ENCODE assay signal across 15 cellular contexts in the genomic region with DNA sequence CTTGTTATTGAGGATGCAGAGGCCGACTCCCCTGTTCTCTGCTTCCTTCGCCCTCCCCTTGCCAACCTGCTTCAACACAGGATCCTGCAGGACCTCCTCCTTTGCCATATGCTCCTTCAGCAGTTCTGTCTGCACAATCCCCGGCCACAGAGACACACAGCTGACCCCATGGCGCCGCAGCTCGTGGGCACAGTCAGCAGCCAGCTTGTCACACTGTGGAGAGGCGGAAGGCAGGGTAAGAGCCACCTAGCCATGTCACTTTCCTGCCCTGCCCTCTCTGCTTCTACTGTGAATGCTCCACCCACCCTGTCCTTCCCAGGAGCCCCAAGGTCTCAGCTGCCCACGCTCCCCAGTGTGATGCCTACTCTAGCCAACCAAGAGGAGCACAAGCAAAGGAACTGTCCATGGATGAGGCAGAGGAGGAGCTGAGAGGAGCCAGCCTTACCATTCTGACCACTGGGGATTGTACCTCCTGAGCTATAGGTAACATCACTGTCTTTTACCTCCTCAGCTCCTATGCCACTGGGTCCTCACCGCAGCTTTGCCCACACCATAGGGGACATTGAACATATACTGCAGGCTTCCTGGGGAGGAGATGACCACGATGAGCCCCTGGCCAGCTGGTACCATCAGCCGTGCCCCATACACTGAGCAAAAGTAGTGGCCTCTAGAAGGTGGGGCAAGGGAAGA. TPM values are rescaled to one million over a fixed set of nuclear protein-coding genes. Genes with fewer than 3 reads are reported as not detected.
DNase-seq lines count a peak whose midpoint lies in the region; ATAC-seq and TF ChIP-seq lines count a peak whose summit lies in the region.
"Had no signal": no experiment of that assay in that cellular context is flagged by ENCODE, and none has a peak within 500 bp of the region (broad histone marks: within the 10 kb centered on the region; RNA-seq: fewer than 3 reads in every experiment).

No MANE protein-coding gene starts in this region.

- POLR2A ChIA-PET in HEK293 (lab: Yijun Ruan, JAX): interaction anchor here (0.9 to 2.0 kb wide), 2 partner anchors 21 to 50 kb away, joined by 3 to 8 read pairs; a partner anchor contains a TSS

- peaks cover 46% of the 10 kb centered on the region for H3K36me3 ChIP-seq in CD4-positive, CD25-positive, alpha-beta regulatory T cell (ENCODE audit: control insufficient read depth, insufficient read depth, low read length)
- peaks cover 10 to 61% of the 10 kb centered on the region in 2 experiments for H3K36me3 ChIP-seq in HEK293 (ENCODE audit: control insufficient read depth in 2 of 2, insufficient read depth in 1 of 2, low read length in 2 of 2)

- no peak overlapping the region for H3K27ac ChIP-seq in CD4-positive, CD25-positive, alpha-beta regulatory T cell (ENCODE audit: insufficient read depth, low read length, poor library complexity, severe bottlenecking)
- no peak overlapping the region for H3K27ac ChIP-seq in HEK293 (ENCODE audit: extremely low read depth, low read depth, low read length)

- H3K9me3 ChIP-seq in CD4-positive, CD25-positive, alpha-beta regulatory T cell (ENCODE audit: control insufficient read depth in 2 of 2, low read length in 2 of 2): no peaks in the 10 kb centered on the region
- no peaks in the 10 kb centered on the region for H3K9me3 ChIP-seq in HEK293 (ENCODE audit: control insufficient read depth, insufficient read depth, low read depth, low read length)
- H3K9me3 ChIP-seq: Caco-2, HAP-1 had no signal

- peaks cover 50% of the 10 kb centered on the region for H3K36me3 Mint-ChIP-seq in CD4-positive, CD25-positive, alpha-beta regulatory T cell
- H3K36me3 Mint-ChIP-seq in neural crest cell (ENCODE audit: low read depth): no peaks in the 10 kb centered on the region
- H3K36me3 Mint-ChIP-seq in stimulated activated effector memory CD8-positive, alpha-beta T cell treated with anti-CD3 and anti-CD28 coated beads, Interleukin-12 subunit alpha, Interleukin-12 subunit beta, amount 100 ng/mL, for 72 hours: peaks cover 65% of the 10 kb centered on the region

- DNase-seq in CD4-positive, CD25-positive, alpha-beta regulatory T cell: no peak
- DNase-seq in neural crest cell (ENCODE audit: low read depth, low spot score) (no peak), cerebellar nuclear complex (lab: John Stamatoyannopoulos, UW) (no peak)
- DNase-seq in stimulated activated effector memory CD8-positive, alpha-beta T cell treated with anti-CD3 and anti-CD28 coated beads, Interleukin-12 subunit alpha, Interleukin-12 subunit beta, amount 100 ng/mL, for 72 hours (ENCODE audit: low spot score in 2 of 2): no peak
- DNase-seq: C1 segment of cervical spinal cord; Caco-2; CD8-positive, alpha-beta T cell; DMS153; DND-41; GOT3 had no signal

- no peaks in the 10 kb centered on the region for H3K27me3 ChIP-seq in CD4-positive, CD25-positive, alpha-beta regulatory T cell (ENCODE audit: control insufficient read depth, insufficient read depth, low read length)

- ATAC-seq in CD4-positive, CD25-positive, alpha-beta regulatory T cell (ENCODE audit: low read depth in 2 of 2): no peak
- ATAC-seq in stimulated activated effector memory CD8-positive, alpha-beta T cell treated with anti-CD3 and anti-CD28 coated beads, Interleukin-12 subunit alpha, Interleukin-12 subunit beta, amount 100 ng/mL, for 72 hours: no peak
- ATAC-seq in HG03280 (IDR thresholded peaks at IDR 0.05; ENCODE audit: unreplicated experiment): no peak
- ATAC-seq: CD8-positive, alpha-beta T cell had no signal

- TF ChIP-seq CTCF in HEK293 (tag by site-specific recombination; IDR thresholded peaks at IDR 0.05) (no peak), neural crest cell (conservative IDR thresholded peaks at IDR 0.05) (no peak)

- H3K27me3 Mint-ChIP-seq in CD4-positive, CD25-positive, alpha-beta regulatory T cell: no peaks in the 10 kb centered on the region
- no peaks in the 10 kb centered on the region for H3K27me3 Mint-ChIP-seq in neural crest cell (ENCODE audit: low read depth)

- H3K4me3 ChIP-seq in CD4-positive, CD25-positive, alpha-beta regulatory T cell (ENCODE audit: low read depth, low read length): no peak overlapping the region
- H3K4me3 ChIP-seq in HEK293 (ENCODE audit: low read depth, low read length): no peak overlapping the region
- H3K4me3 ChIP-seq: HAP-1 had no signal

- peaks cover 11% of the 10 kb centered on the region for H3K4me1 ChIP-seq in CD4-positive, CD25-positive, alpha-beta regulatory T cell (ENCODE audit: control insufficient read depth, insufficient read depth, low read length, poor library complexity, severe bottlenecking)
- H3K4me1 ChIP-seq in HEK293 (ENCODE audit: control insufficient read depth, insufficient read depth, low read length): peaks cover 3% of the 10 kb centered on the region; the same call in 1 of the 2 replicates
- H3K4me1 ChIP-seq: Caco-2, HAP-1 had no signal

- no peak overlapping the region for H3K4me3 Mint-ChIP-seq in CD4-positive, CD25-positive, alpha-beta regulatory T cell
- H3K4me3 Mint-ChIP-seq in neural crest cell: no peak overlapping the region
- no peak overlapping the region for H3K4me3 Mint-ChIP-seq in stimulated activated effector memory CD8-positive, alpha-beta T cell treated with anti-CD3 and anti-CD28 coated beads, Interleukin-12 subunit alpha, Interleukin-12 subunit beta, amount 100 ng/mL, for 72 hours
- H3K4me3 Mint-ChIP-seq: CD8-positive, alpha-beta T cell had no signal

- H3K9me3 Mint-ChIP-seq in CD4-positive, CD25-positive, alpha-beta regulatory T cell: no peaks in the 10 kb centered on the region
- H3K9me3 Mint-ChIP-seq in neural crest cell: no peaks in the 10 kb centered on the region
- no peaks in the 10 kb centered on the region for H3K9me3 Mint-ChIP-seq in stimulated activated effector memory CD8-positive, alpha-beta T cell treated with anti-CD3 and anti-CD28 coated beads, Interleukin-12 subunit alpha, Interleukin-12 subunit beta, amount 100 ng/mL, for 72 hours
- H3K9me3 Mint-ChIP-seq: CD8-positive, alpha-beta T cell had no signal

- H3K4me1 Mint-ChIP-seq in CD4-positive, CD25-positive, alpha-beta regulatory T cell: peaks cover 8 to 25% (median 16%) of the 10 kb centered on the region in 4 donors
- H3K4me1 Mint-ChIP-seq in neural crest cell: peaks cover 4% of the 10 kb centered on the region
- H3K4me1 Mint-ChIP-seq in stimulated activated effector memory CD8-positive, alpha-beta T cell treated with anti-CD3 and anti-CD28 coated beads, Interleukin-12 subunit alpha, Interleukin-12 subunit beta, amount 100 ng/mL, for 72 hours: peaks cover 40% of the 10 kb centered on the region

- peak overlapping the region in 2 of 3 donors; percentile 8 to 46 for H3K27ac Mint-ChIP-seq in CD4-positive, CD25-positive, alpha-beta regulatory T cell
- H3K27ac Mint-ChIP-seq in neural crest cell (ENCODE audit: unreplicated experiment): peak overlapping the region; percentile 75
- H3K27ac Mint-ChIP-seq in stimulated activated effector memory CD8-positive, alpha-beta T cell treated with anti-CD3 and anti-CD28 coated beads, Interleukin-12 subunit alpha, Interleukin-12 subunit beta, amount 100 ng/mL, for 72 hours: peak overlapping the region; percentile 60
- H3K27ac Mint-ChIP-seq: CD8-positive, alpha-beta T cell had no signal

- CTCF ChIA-PET in HEK293 (lab: Yijun Ruan, JAX): interaction anchor here (1.0 to 1.6 kb wide), 6 partner anchors 15 to 139 kb away, joined by 5 to 7 read pairs (median 6); a partner anchor contains a TSS

TF ChIP-seq in HEK293, 187 proteins besides CTCF, POLR2A, EP300 and RAD21:
- TF ChIP-seq, protein P1, sequence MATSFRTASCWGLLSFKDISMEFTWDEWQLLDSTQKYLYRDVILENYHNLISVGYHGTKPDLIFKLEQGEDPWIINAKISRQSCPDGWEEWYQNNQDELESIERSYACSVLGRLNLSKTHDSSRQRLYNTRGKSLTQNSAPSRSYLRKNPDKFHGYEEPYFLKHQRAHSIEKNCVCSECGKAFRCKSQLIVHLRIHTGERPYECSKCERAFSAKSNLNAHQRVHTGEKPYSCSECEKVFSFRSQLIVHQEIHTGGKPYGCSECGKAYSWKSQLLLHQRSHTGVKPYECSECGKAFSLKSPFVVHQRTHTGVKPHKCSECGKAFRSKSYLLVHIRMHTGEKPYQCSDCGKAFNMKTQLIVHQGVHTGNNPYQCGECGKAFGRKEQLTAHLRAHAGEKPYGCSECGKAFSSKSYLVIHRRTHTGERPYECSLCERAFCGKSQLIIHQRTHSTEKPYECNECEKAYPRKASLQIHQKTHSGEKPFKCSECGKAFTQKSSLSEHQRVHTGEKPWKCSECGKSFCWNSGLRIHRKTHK (tag by site-specific recombination; IDR thresholded peaks at IDR 0.05): no peak
- 0 out of 2 replicates have a peak, but pooled peaks have one; percentile 19 for TF ChIP-seq EGR2 (tag by site-specific recombination; IDR thresholded peaks at IDR 0.05; ENCODE audit: low read depth)

RNA-seq across cellular contexts. Expression of a gene that starts 7.3 kb away (rescaled TPM):
- total RNA-seq in CD4-positive, CD25-positive, alpha-beta regulatory T cell: 41.2 TPM
- 10 to 100 TPM; 21.7 to 48.5 (median 31.9) TPM for polyA plus RNA-seq in CD4-positive, CD25-positive, alpha-beta regulatory T cell
- 17.2 and 19.1 TPM in 2 replicates for total RNA-seq in neural crest cell

RNA-seq across cellular contexts. Expression of a gene that starts 7.4 kb away (rescaled TPM):
- 30.0 TPM for total RNA-seq in CD4-positive, CD25-positive, alpha-beta regulatory T cell
- 1 to 10 TPM; 1.3 to 2.5 (median 1.8) TPM for polyA plus RNA-seq in CD4-positive, CD25-positive, alpha-beta regulatory T cell
- total RNA-seq in neural crest cell: 34.5 and 34.8 TPM in 2 replicates

RNA-seq across cellular contexts. Expression of a gene that starts 15.5 kb away (rescaled TPM):
- total RNA-seq in CD4-positive, CD25-positive, alpha-beta regulatory T cell: 13.2 TPM
- polyA plus RNA-seq in CD4-positive, CD25-positive, alpha-beta regulatory T cell: 10 to 100 TPM in 2 of 4 donors, 1 to 10 TPM in 2; 8.9 to 13.6 (median 9.7) TPM
- total RNA-seq in neural crest cell: not detected in 2 replicates
- total RNA-seq: A172, A673 had no signal

RNA-seq across cellular contexts. Expression of a gene that starts 17.7 kb away (rescaled TPM):
- 18.1 TPM for total RNA-seq in CD4-positive, CD25-positive, alpha-beta regulatory T cell
- 1 to 10 TPM in 3 of 4 donors, under 1 TPM in 1; 1.00 to 2.2 (median 1.7) TPM for polyA plus RNA-seq in CD4-positive, CD25-positive, alpha-beta regulatory T cell
- 7.9 and 9.4 TPM in 2 replicates for total RNA-seq in neural crest cell

RNA-seq across cellular contexts. Expression of a gene that starts 19.0 kb away (rescaled TPM):
- total RNA-seq in CD4-positive, CD25-positive, alpha-beta regulatory T cell: 17.5 TPM
- 1 to 10 TPM; 3.5 to 7.8 (median 6.3) TPM for polyA plus RNA-seq in CD4-positive, CD25-positive, alpha-beta regulatory T cell
- 4.7 and 5.3 TPM in 2 replicates for total RNA-seq in neural crest cell

Comparison
In these comparisons a context has a peak if more than half of its experiments do, and no peak if none do; other contexts are left out.
1. RNA of a gene that starts 15.5 kb away (total RNA-seq): 13.2 TPM in CD4-positive, CD25-positive, alpha-beta regulatory T cell (single experiment); not detected in neural crest cell; every median in the first group is over 10 times any median in the second.
2. Peak in every context shown above with its lines, with median percentiles within 50 percentile points of each other: H3K27ac Mint-ChIP-seq.